ENCODE assay signal across 8 cellular contexts in the genomic region with DNA sequence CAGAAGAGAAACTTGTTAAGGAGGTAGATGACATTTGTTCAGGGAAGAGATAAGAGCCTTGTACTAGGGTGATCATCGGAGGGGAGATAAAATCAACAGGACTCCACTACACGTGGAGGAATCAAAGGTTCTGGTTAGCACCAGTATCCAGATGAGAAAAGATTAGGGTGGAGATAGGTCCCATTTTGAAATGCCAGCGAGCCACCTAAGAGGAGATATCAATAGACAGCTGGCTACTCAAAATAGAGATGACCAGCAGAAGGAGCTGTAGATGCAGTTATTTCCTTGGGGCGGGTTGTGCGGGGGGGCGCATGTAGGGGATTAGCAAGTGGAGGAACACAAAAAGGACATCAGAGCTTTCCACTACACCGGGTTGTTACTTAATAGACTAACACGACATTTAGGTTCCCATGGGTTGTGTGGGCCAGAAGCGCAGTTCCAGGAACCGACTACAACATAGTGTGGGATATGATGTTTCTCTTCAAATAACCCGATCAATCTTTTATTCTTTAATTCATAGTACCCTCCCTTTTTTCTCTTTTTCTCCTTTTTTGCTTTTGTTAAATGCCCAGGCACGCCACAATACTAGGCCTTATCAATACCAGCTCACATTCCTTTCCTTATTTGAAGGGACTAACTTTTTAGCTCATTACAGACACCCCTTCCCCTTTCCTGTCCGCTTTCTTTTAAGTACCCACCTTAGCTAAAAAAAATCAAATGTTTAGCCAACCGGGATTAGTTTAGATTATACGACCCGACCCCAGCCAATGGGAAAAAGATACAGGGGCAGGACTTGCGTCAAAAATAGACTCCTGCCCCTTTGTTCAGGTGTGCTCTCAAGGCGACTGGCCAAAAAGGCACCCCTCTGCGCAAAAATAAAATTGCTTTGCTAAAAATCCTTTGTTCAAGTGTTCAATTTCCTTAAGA. TPM values are rescaled to one million over a fixed set of nuclear protein-coding genes. Genes with fewer than 3 reads are reported as not detected.
DNase-seq lines count a peak whose midpoint lies in the region; ATAC-seq and TF ChIP-seq lines count a peak whose summit lies in the region.

No MANE protein-coding gene starts in this region.

- no peaks in the 10 kb centered on the region for H3K27me3 Mint-ChIP-seq in natural killer cell (ENCODE audit: low read depth in 2 of 2)

- peak overlapping the region; percentile 99 for H3K4me3 Mint-ChIP-seq in natural killer cell

- peak overlapping the region; percentile 89 for H3K27ac ChIP-seq in VCaP

- peak overlapping the region; percentile 99 to 100 for H3K27ac Mint-ChIP-seq in natural killer cell

- H2AFZ ChIP-seq in Loucy (ENCODE audit: low read length) = peak overlapping the region; percentile 77

- peak overlapping the region; percentile 83 for H3K4me2 ChIP-seq in Loucy (ENCODE audit: low read depth, low read length, poor library complexity, severe bottlenecking)

- peaks cover 37% of the 10 kb centered on the region for H3K79me2 ChIP-seq in Loucy (ENCODE audit: insufficient read depth, low read length)

- peaks cover 22% of the 10 kb centered on the region for H3K4me1 ChIP-seq in Loucy (ENCODE audit: insufficient read depth, low read length, poor library complexity, severe bottlenecking)

- H3F3A ChIP-seq in Loucy (ENCODE audit: low read depth) = 0 out of 2 replicates have a peak, but pooled peaks cover 3% of the 10 kb centered on the region

- peak overlapping the region; percentile 84 for H3K4me3 ChIP-seq in Loucy (ENCODE audit: low read length, poor library complexity, severe bottlenecking)

- peak overlapping the region; percentile 87 for H3K9ac ChIP-seq in Loucy (ENCODE audit: low read depth, low read length, poor library complexity, severe bottlenecking)

- no peaks in the 10 kb centered on the region for H3K9me3 Mint-ChIP-seq in natural killer cell

- no peaks in the 10 kb centered on the region for H3K9me2 ChIP-seq in Loucy (replicated peaks; ENCODE audit: low read depth, low read length)

- no peaks in the 10 kb centered on the region for H3K27me3 ChIP-seq in Loucy (ENCODE audit: insufficient read depth, low read length, poor library complexity, severe bottlenecking)

- H3K4me1 Mint-ChIP-seq in natural killer cell = peaks cover 27 to 31% of the 10 kb centered on the region in 2 donors

- no peaks in the 10 kb centered on the region for H3K36me3 ChIP-seq in Loucy (ENCODE audit: insufficient read depth, low read length)

- peak; percentile 11 for DNase-seq in NK-92 treated with Interleukin-12 subunit alpha and Interleukin-12 subunit beta, amount 100 ng/mL, for 24 hours (lab: John Stamatoyannopoulos, UW)
- DNase-seq in NK-92 (lab: John Stamatoyannopoulos, UW; ENCODE audit: unreplicated experiment) = no peak
- peak; percentile 35 for DNase-seq in fibroblast of gingiva (ENCODE audit: low read depth)
- no peak for DNase-seq in natural killer cell

- TF ChIP-seq CTCF in Loucy (conservative IDR thresholded peaks at IDR 0.05; ENCODE audit: low read length) (peak; percentile 69), VCaP (conservative IDR thresholded peaks at IDR 0.05) (0 out of 2 replicates have a peak, but pooled peaks have one; percentile 9), natural killer cell (IDR thresholded peaks at IDR 0.05) (no peak)

- no peaks in the 10 kb centered on the region for H3K36me3 Mint-ChIP-seq in natural killer cell

- intact Hi-C loops in natural killer cell (cut with micrococcal nuclease) = loop anchor here (1.0 to 5.0 kb wide), 4 partner anchors 17 to 299 kb away; a partner anchor contains a TSS

- no peaks in the 10 kb centered on the region for H3K9me3 ChIP-seq in Loucy (ENCODE audit: insufficient read depth, low read depth, low read length)

- ATAC-seq in GM21723 (IDR thresholded peaks at IDR 0.05; ENCODE audit: unreplicated experiment) (peak; percentile 7), natural killer cell (no peak), GM18519 (IDR thresholded peaks at IDR 0.05; ENCODE audit: low FRiP score, unreplicated experiment) (no peak)

- H4K20me1 ChIP-seq in Loucy (ENCODE audit: insufficient read depth, low read length, poor library complexity, severe bottlenecking) = peaks cover 15% of the 10 kb centered on the region

RNA-seq across cellular contexts. Expression of a gene that starts 2.0 kb away (rescaled TPM):
- 1 to 10 TPM; 1.3 to 2.4 (median 1.9) TPM for total RNA-seq in natural killer cell

RNA-seq across cellular contexts. Expression of a gene that starts 17.0 kb away (rescaled TPM):
- 10 to 100 TPM; 18.2 to 23.5 (median 21.8) TPM for total RNA-seq in natural killer cell

Comparison
In these comparisons a context has a peak if more than half of its experiments do, and no peak if none do; other contexts are left out.
1. DNase-seq: peak in NK-92 treated with Interleukin-12 subunit alpha and Interleukin-12 subunit beta, amount 100 ng/mL, for 24 hours (single experiment) and fibroblast of gingiva (single experiment); none in NK-92 (single experiment) and natural killer cell (single experiment).